ENCODE assay signal across 11 cellular contexts in the genomic region with DNA sequence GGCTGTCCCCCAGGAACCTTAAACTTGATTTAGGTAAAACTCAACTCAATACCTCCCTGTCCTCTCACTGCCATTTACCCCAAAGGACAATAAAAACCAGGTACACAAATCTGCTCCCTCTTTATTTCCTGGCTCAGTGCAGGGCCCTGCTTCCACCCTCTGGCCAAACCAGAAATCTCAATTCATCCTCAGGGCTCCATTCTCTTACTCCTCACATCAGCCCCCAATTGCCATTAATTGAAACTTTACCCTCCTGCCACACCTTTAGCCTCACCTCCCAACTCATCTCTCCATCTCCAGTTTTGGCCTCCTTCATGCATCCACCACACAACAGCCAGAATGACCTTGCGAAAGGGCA. TPM values are rescaled to one million over a fixed set of nuclear protein-coding genes. Genes with fewer than 3 reads are reported as not detected.
A peak's percentile ranks its signal among the peaks of the same experiment; 100 is the strongest.
DNase-seq lines count a peak whose midpoint lies in the region; ATAC-seq, FAIRE-seq and TF ChIP-seq lines count a peak whose summit lies in the region.
"Had no signal": no experiment of that assay in that cellular context is flagged by ENCODE, and none has a peak within 500 bp of the region (broad histone marks: within the 10 kb centered on the region; RNA-seq: fewer than 3 reads in every experiment).

No MANE protein-coding gene starts in this region.

- peak overlapping the region; percentile 94 for H4K91ac ChIP-seq in H1 (replicated peaks; ENCODE audit: insufficient read length, low read length)

- H3K27me3 ChIP-seq in H1 (replicated peaks in 1 of 4; ENCODE audit: control insufficient read depth in 3 of 4, extremely low read depth in 1 of 4, insufficient read depth in 3 of 4, low read length in 3 of 4) = no peaks in the 10 kb centered on the region

- H3K27me3 Mint-ChIP-seq in activated CD4-positive, alpha-beta T cell treated with anti-CD3 and anti-CD28 coated beads for 36 hours = no peaks in the 10 kb centered on the region
- no peaks in the 10 kb centered on the region for H3K27me3 Mint-ChIP-seq in Calu3 (ENCODE audit: unreplicated experiment)

- no peak overlapping the region for H3K27ac ChIP-seq in H1 (ENCODE audit: low read depth, low read length)

- H3K27ac Mint-ChIP-seq in activated CD4-positive, alpha-beta T cell treated with anti-CD3 and anti-CD28 coated beads for 36 hours = peak overlapping the region; percentile 99
- peak overlapping the region; percentile 99 for H3K27ac Mint-ChIP-seq in stimulated activated effector memory CD8-positive, alpha-beta T cell treated with anti-CD3 and anti-CD28 coated beads, Interleukin-12 subunit alpha, Interleukin-12 subunit beta, amount 100 ng/mL, for 72 hours
- no peak overlapping the region for H3K27ac Mint-ChIP-seq in Calu3 (ENCODE audit: unreplicated experiment)

- H3K4me3 ChIP-seq in H1 (ENCODE audit: extremely low read depth in 1 of 4, insufficient read depth in 2 of 4, low read depth in 3 of 4, low read length in 4 of 4) = no peak overlapping the region

- no peak for TF ChIP-seq POLR2A in H1 (IDR thresholded peaks at IDR 0.05; ENCODE audit: control extremely low read depth in 1 of 2, low read depth in 2 of 2, low read length in 2 of 2)

- H3K4me2 ChIP-seq in H1 (ENCODE audit: insufficient read depth in 1 of 2, low read depth in 2 of 2, low read length in 2 of 2) = no peak overlapping the region

- H3K4me1 Mint-ChIP-seq in activated CD4-positive, alpha-beta T cell treated with anti-CD3 and anti-CD28 coated beads for 36 hours = peaks cover 67% of the 10 kb centered on the region
- H3K4me1 Mint-ChIP-seq in stimulated activated effector memory CD8-positive, alpha-beta T cell treated with anti-CD3 and anti-CD28 coated beads, Interleukin-12 subunit alpha, Interleukin-12 subunit beta, amount 100 ng/mL, for 72 hours = peaks cover 63% of the 10 kb centered on the region
- H3K4me1 Mint-ChIP-seq in Calu3 (ENCODE audit: low read depth, unreplicated experiment) = peaks cover 23% of the 10 kb centered on the region

- POLR2A ChIA-PET in activated CD4-positive, alpha-beta T cell treated with anti-CD3 and anti-CD28 coated beads for 36 hours (lab: Charles Lee) = no interaction called here
- POLR2A ChIA-PET in H1 (lab: Charles Lee; ENCODE audit: partially characterized antibody) = interaction anchor here (1.4 kb wide), 1 partner anchor 9 kb away, joined by 6 read pairs; no protein-coding TSS in a partner anchor

- no peak overlapping the region for H3K14ac ChIP-seq in H1 (ENCODE audit: insufficient read length)

- H3K23me2 ChIP-seq in H1 (ENCODE audit: low read depth, low read length) = no peaks in the 10 kb centered on the region

- H3K9ac ChIP-seq in H1 (replicated peaks in 1 of 4; ENCODE audit: extremely low read depth in 1 of 4, low read depth in 3 of 4, low read length in 3 of 4) = no peak overlapping the region

- CTCF ChIA-PET in activated CD4-positive, alpha-beta T cell treated with anti-CD3 and anti-CD28 coated beads for 36 hours (lab: Charles Lee) = interaction anchor here (1.1 kb wide), 1 partner anchor 32 kb away, joined by 3 read pairs; no protein-coding TSS in a partner anchor
- CTCF ChIA-PET in H1 (lab: Charles Lee; ENCODE audit: partially characterized antibody) (no interaction called here), Calu3 (lab: Charles Lee) (no interaction called here)

- H2BK120ac ChIP-seq in H1 (replicated peaks; ENCODE audit: low read depth, low read length) = no peak overlapping the region

- FAIRE-seq in H1 (lab: Jason Lieb, UNC) = no peak
- FAIRE-seq: A204.1, G401.6 had no signal

- no peak overlapping the region for H2BK5ac ChIP-seq in H1 (ENCODE audit: low read depth, low read length)

- 0 out of 2 replicates have a peak overlapping the region, but pooled peaks have one; percentile 54 for H2BK15ac ChIP-seq in H1 (ENCODE audit: low read length)

- DNase-seq in activated CD4-positive, alpha-beta T cell treated with anti-CD3 and anti-CD28 coated beads for 36 hours = no peak
- no peak for DNase-seq in activated CD4-positive, alpha-beta T cell treated with anti-CD3 and anti-CD28 coated beads for 1 hour
- DNase-seq in H1 (ENCODE audit: low read depth in 1 of 2, low spot score in 2 of 2) (no peak), Calu3 (no peak), dermis blood vessel endothelial cell (no peak)
- DNase-seq in stimulated activated effector memory CD8-positive, alpha-beta T cell treated with anti-CD3 and anti-CD28 coated beads, Interleukin-12 subunit alpha, Interleukin-12 subunit beta, amount 100 ng/mL, for 72 hours (ENCODE audit: low spot score in 2 of 2) = no peak
- DNase-seq: activated gamma-delta T cell treated with Interleukin-2 at 50 U/mL for 16 hours had no signal

- peaks cover 8 to 80% of the 10 kb centered on the region in 2 experiments for H3K79me2 ChIP-seq in H1 (ENCODE audit: control insufficient read depth in 1 of 2, insufficient read depth in 2 of 2, low read length in 2 of 2)

- no TSS peak for BruUV-seq in Calu3 (replicated peaks; lab: Mats Ljungman, UMichigan)

- TF ChIP-seq EP300 in H1 (IDR thresholded peaks at IDR 0.05; ENCODE audit: borderline replicate concordance in 1 of 2, low read depth in 2 of 2, low read length in 2 of 2) = no peak

- TF ChIP-seq RAD21 in H1 (IDR thresholded peaks at IDR 0.05 in 1 of 2, conservative IDR thresholded peaks at IDR 0.05 in 1 of 2; ENCODE audit: low read depth in 2 of 2, low read length in 2 of 2) = peak; percentile 11 to 43; a peak in 2 of 4 replicates

- no peak overlapping the region for H2AFZ ChIP-seq in H1 (ENCODE audit: low read length)

- TF ChIP-seq CTCF in H1 (IDR thresholded peaks at IDR 0.05; ENCODE audit: control extremely low read depth in 1 of 3, insufficient read depth in 1 of 3, low read depth in 1 of 3, low read length in 3 of 3) = peak in 1 of 3 experiments; percentile 13; a peak in 1 of 4 replicates
- TF ChIP-seq CTCF in Calu3 (IDR thresholded peaks at IDR 0.05; ENCODE audit: unreplicated experiment) = no peak

- no peak overlapping the region for H3K18ac ChIP-seq in H1 (ENCODE audit: extremely low read depth, low read length)

- H3K9me3 Mint-ChIP-seq in activated CD4-positive, alpha-beta T cell treated with anti-CD3 and anti-CD28 coated beads for 36 hours (ENCODE audit: low read depth) = no peaks in the 10 kb centered on the region
- no peaks in the 10 kb centered on the region for H3K9me3 Mint-ChIP-seq in stimulated activated effector memory CD8-positive, alpha-beta T cell treated with anti-CD3 and anti-CD28 coated beads, Interleukin-12 subunit alpha, Interleukin-12 subunit beta, amount 100 ng/mL, for 72 hours
- no peaks in the 10 kb centered on the region for H3K9me3 Mint-ChIP-seq in Calu3 (ENCODE audit: low read depth, unreplicated experiment)

- H3K36me3 ChIP-seq in H1 (ENCODE audit: control insufficient read depth in 2 of 4, insufficient read depth in 4 of 4, low read length in 3 of 4) = no peaks in the 10 kb centered on the region; a peak in 1 of 8 replicates

- no peak overlapping the region for H2BK20ac ChIP-seq in H1 (ENCODE audit: low read length)

- no peak overlapping the region for H2BK12ac ChIP-seq in H1 (ENCODE audit: low read depth, low read length)

- intact Hi-C loops in activated CD4-positive, alpha-beta T cell treated with anti-CD3 and anti-CD28 coated beads for 36 hours (cut with DNase I, micrococcal nuclease) = loop anchor here in 1 of 2 experiments (1.0 kb wide), 1 partner anchor 8 kb away; no protein-coding TSS in a partner anchor
- intact Hi-C loops in Calu3 (cut with micrococcal nuclease; ENCODE audit: unreplicated experiment) = no loop called here

- peak; percentile 7 for ATAC-seq in activated CD4-positive, alpha-beta T cell treated with anti-CD3 and anti-CD28 coated beads for 36 hours
- ATAC-seq in HG03520 (IDR thresholded peaks at IDR 0.05; ENCODE audit: unreplicated experiment) (peak; percentile 12), GM21447 (IDR thresholded peaks at IDR 0.05; ENCODE audit: unreplicated experiment) (no peak)
- ATAC-seq in stimulated activated effector memory CD8-positive, alpha-beta T cell treated with anti-CD3 and anti-CD28 coated beads, Interleukin-12 subunit alpha, Interleukin-12 subunit beta, amount 100 ng/mL, for 72 hours = peak; percentile 47

- H3K79me1 ChIP-seq in H1 (ENCODE audit: low read depth, low read length) = peaks cover 6% of the 10 kb centered on the region

- peak overlapping the region; percentile 77 for H3K4me3 Mint-ChIP-seq in activated CD4-positive, alpha-beta T cell treated with anti-CD3 and anti-CD28 coated beads for 36 hours
- peak overlapping the region; percentile 91 for H3K4me3 Mint-ChIP-seq in stimulated activated effector memory CD8-positive, alpha-beta T cell treated with anti-CD3 and anti-CD28 coated beads, Interleukin-12 subunit alpha, Interleukin-12 subunit beta, amount 100 ng/mL, for 72 hours
- H3K4me3 Mint-ChIP-seq in Calu3 (ENCODE audit: low read depth, unreplicated experiment) = no peak overlapping the region

- no peaks in the 10 kb centered on the region for H3K9me3 ChIP-seq in H1 (ENCODE audit: insufficient read depth in 2 of 2, low read depth in 1 of 2, low read length in 1 of 2)

- H3K56ac ChIP-seq in H1 (replicated peaks; ENCODE audit: insufficient read length, low read depth, low read length) = no peak overlapping the region

- peaks cover 17% of the 10 kb centered on the region for H3K36me3 Mint-ChIP-seq in activated CD4-positive, alpha-beta T cell treated with anti-CD3 and anti-CD28 coated beads for 36 hours (ENCODE audit: low read depth)
- peaks cover 18% of the 10 kb centered on the region for H3K36me3 Mint-ChIP-seq in stimulated activated effector memory CD8-positive, alpha-beta T cell treated with anti-CD3 and anti-CD28 coated beads, Interleukin-12 subunit alpha, Interleukin-12 subunit beta, amount 100 ng/mL, for 72 hours
- peaks cover 15% of the 10 kb centered on the region for H3K36me3 Mint-ChIP-seq in Calu3 (ENCODE audit: insufficient read depth, unreplicated experiment)

- H4K20me1 ChIP-seq in H1 (replicated peaks in 1 of 2; ENCODE audit: control insufficient read depth in 1 of 2, insufficient read depth in 2 of 2, low read length in 2 of 2) = peaks cover 0 to 2% of the 10 kb centered on the region in 2 experiments

- peaks cover 0 to 3% (median under 1%) of the 10 kb centered on the region in 4 experiments; a peak in 4 of 7 replicates for H3K4me1 ChIP-seq in H1 (replicated peaks in 1 of 4; ENCODE audit: control insufficient read depth in 3 of 4, insufficient read depth in 4 of 4, low read length in 3 of 4)

- H4K8ac ChIP-seq in H1 (ENCODE audit: extremely low read depth, insufficient read depth, low read length) = 0 out of 2 replicates have a peak overlapping the region, but pooled peaks have one; percentile 8

- no peak overlapping the region for H2AK5ac ChIP-seq in H1 (ENCODE audit: low read depth, low read length)

- no peak overlapping the region for H3K23ac ChIP-seq in H1 (ENCODE audit: insufficient read length)

- H4K5ac ChIP-seq in H1 (ENCODE audit: insufficient read length, low read depth, low read length) = no peak overlapping the region

- H3K4ac ChIP-seq in H1 (replicated peaks; ENCODE audit: insufficient read length, low read depth, low read length) = no peak overlapping the region

- WGBS in H1 (ENCODE audit: extremely low coverage in 1 of 2, insufficient coverage in 1 of 2, insufficient read length in 1 of 2, insufficient replicate concordance in 2 of 2, low coverage in 1 of 2, low lambda C conversion rate in 2 of 2, missing lambda C conversion rate in 1 of 2), 2 experiments = 100% methylated on average over 1 of the region's 1 CpG; no CpG with 5 or more reads in 1 of the 2 experiments

RNA-seq across cellular contexts. Expression of a gene that starts 10.5 kb away (rescaled TPM):
- total RNA-seq in activated CD4-positive, alpha-beta T cell treated with anti-CD3 and anti-CD28 coated beads for 36 hours = 10 to 100 TPM; 17.1 to 19.3 TPM
- total RNA-seq in H1 (2021; fragmentation: NEBNext Ultra II Directional; extraction: Animal tissue kit (Norgen Biotek cat#: 25700)) = 23.4 and 23.7 TPM in 2 replicates
- 13.8 and 16.1 TPM in 2 replicates for polyA plus RNA-seq in H1 (2011; rRNA removed)
- polyA plus RNA-seq in H1 (2011; cell fraction: cytosol; rRNA removed) = 15.9 TPM
- 15.7 TPM for polyA plus RNA-seq in H1 (2011; cell fraction: nucleus; rRNA removed)
- polyA plus RNA-seq in H1 (2012, experiment 1 of 2) = 12.0 to 16.0 TPM (median 14.0 TPM) in 4 replicates
- polyA plus RNA-seq in H1 (2012, experiment 2 of 2) = 2.7 TPM
- 15.5 TPM for polyA plus RNA-seq in H1 (2013, experiment 1 of 2)
- 16.3 TPM for polyA plus RNA-seq in H1 (2013, experiment 2 of 2)
- polyA minus RNA-seq in H1 (2011; rRNA and poly(A)+ RNA removed) = 35.7 and 37.1 TPM in 2 replicates
- 10.2 TPM for polyA minus RNA-seq in H1 (2011; cell fraction: cytosol; rRNA and poly(A)+ RNA removed)
- polyA minus RNA-seq in H1 (2011; cell fraction: nucleus; rRNA and poly(A)+ RNA removed) = 13.9 TPM
- total RNA-seq in Calu3 (2022) = 15.2 and 15.7 TPM in 2 replicates
- 8.0 and 10.6 TPM in 2 replicates for total RNA-seq in dermis blood vessel endothelial cell
